In genomic region chr14:38611928-38612327, GRCh38 we compare ENCODE assay signal across 30 cellular contexts.
"Had no signal": no experiment of that assay in that cellular context is flagged by ENCODE, and none has a peak within 500 bp of the region (broad histone marks: within the 10 kb centered on the region; RNA-seq: fewer than 3 reads in every experiment).

No MANE protein-coding gene starts in this region.

- FAIRE-seq: RCC 7860 had no signal

- H2AFZ ChIP-seq: PC-9 had no signal

- H3K9me3 ChIP-seq: ascending aorta had no signal

- H3K4me3 ChIP-seq: ascending aorta, cardiac muscle cell, PC-9 had no signal

- H3K27ac ChIP-seq: ascending aorta, cardiac muscle cell, PC-9, RWPE1, WERI-Rb-1 had no signal

- H3K27me3 ChIP-seq: ascending aorta, cardiac muscle cell had no signal

- H3K4me1 ChIP-seq: ascending aorta had no signal

- H3K4me2 ChIP-seq: PC-9 had no signal

- DNase-seq: activated CD4-positive, alpha-beta T cell treated with anti-CD3 and anti-CD28 coated beads, Interleukin-2, amount 10 ng/mL, durations not matched to agents 24 days and 14 days; activated CD4-positive, alpha-beta T cell treated with anti-CD3 and anti-CD28 coated beads, Interleukin-2, amount 50 U/mL, for 4 hours; activated CD8-positive, alpha-beta T cell treated with anti-CD3 and anti-CD28 coated beads for 36 hours; activated effector memory CD4-positive, alpha-beta T cell treated with anti-CD3 and anti-CD28 coated beads, Interleukin-2, amount 50 U/mL, for 16 hours; activated naive CD4-positive, alpha-beta T cell; activated naive CD4-positive, alpha-beta T cell treated with anti-CD3 and anti-CD28 coated beads, Interleukin-2, amount 50 U/mL, for 16 hours; activated naive CD8-positive, alpha-beta T cell treated with anti-CD3 and anti-CD28 coated beads for 36 hours; activated T-cell treated with anti-CD3 and anti-CD28 coated beads, Interleukin-2, amount 50 U/mL, for 1 hour; activated T-cell treated with anti-CD3 and anti-CD28 coated beads, Interleukin-2, amount 50 U/mL, for 72 hours; amygdala; Karpas-422; NCI-H1105; NCI-H1417 treated with DMSO at 0.1 percent for 48 hours; NCI-H2081 treated with DMSO at 0.1 percent for 48 hours; NCI-H2171; NCI-H510A; NCI-H526; NCI-H748 treated with DMSO at 0.1 percent for 48 hours; NK-92 treated with Interleukin-12 subunit alpha and Interleukin-12 subunit beta, amount 100 ng/mL, for 24 hours; PC-9; SIG-M5; SW 1271; T1000; WERI-Rb-1 had no signal

- ATAC-seq: activated CD8-positive, alpha-beta T cell treated with anti-CD3 and anti-CD28 coated beads for 36 hours; activated T-cell treated with anti-CD3 and anti-CD28 coated beads, Interleukin-2, amount 50 U/mL, for 72 hours; activated T-helper 17 cell treated with anti-CD3 and anti-CD28 coated beads, Interleukin-2, amount 50 U/mL, for 72 hours; Right ventricle myocardium inferior had no signal

- H3K36me3 ChIP-seq: ascending aorta, cardiac muscle cell, WERI-Rb-1 had no signal
